ENCODE assay signal across 8 cellular contexts in genomic region chr9:88322906-88323566, GRCh38.
DNase-seq lines count a peak whose midpoint lies in the region; ATAC-seq and TF ChIP-seq lines count a peak whose summit lies in the region.

No MANE protein-coding gene starts in this region.

- H3K4me3 ChIP-seq in RWPE2 (ENCODE audit: severe bottlenecking) (no peak overlapping the region), prostate gland (no peak overlapping the region)

- WGBS in prostate gland: 79% methylated on average over 4 of the region's 4 CpGs

- no peak for DNase-seq in RWPE2 (ENCODE audit: low spot score)
- peak; percentile 43 for DNase-seq in activated effector memory CD4-positive, alpha-beta T cell treated with Interleukin-2 at 50 U/mL for 16 hours
- peak; percentile 41 for DNase-seq in renal cortical epithelial cell (ENCODE audit: low read depth)
- no peak for DNase-seq in superior temporal gyrus (ENCODE audit: extremely low spot score)
- no peak for DNase-seq in prostate gland (ENCODE audit: low spot score)
- DNase-seq in kidney glomerular epithelial cell (lab: John Stamatoyannopoulos, UW): no peak
- DNase-seq in DMS114 treated with DMSO at 0.1 percent for 48 hours (lab: John Stamatoyannopoulos, UW; ENCODE audit: unreplicated experiment): no peak

- H3K36me3 ChIP-seq in RWPE2 (ENCODE audit: low read depth) (no peaks in the 10 kb centered on the region), prostate gland (no peaks in the 10 kb centered on the region)

- TF ChIP-seq CTCF in RWPE2 (IDR thresholded peaks at IDR 0.05; ENCODE audit: poor library complexity, severe bottlenecking): no peak
- TF ChIP-seq CTCF in prostate gland (IDR thresholded peaks at IDR 0.05): no peak

- H3K27ac ChIP-seq in RWPE2 (ENCODE audit: poor library complexity, severe bottlenecking) (no peak overlapping the region), prostate gland (no peak overlapping the region)

- intact Hi-C loops in prostate gland (cut with DNase I): no loop called here

- H3K27me3 ChIP-seq in RWPE2 (ENCODE audit: insufficient read depth, poor library complexity, severe bottlenecking): no peaks in the 10 kb centered on the region
- H3K27me3 ChIP-seq in prostate gland (replicated peaks; ENCODE audit: insufficient read depth): no peaks in the 10 kb centered on the region

- TF ChIP-seq POLR2A in prostate gland (IDR thresholded peaks at IDR 0.05): no peak

- H3K9me3 ChIP-seq in RWPE2 (ENCODE audit: severe bottlenecking): no peaks in the 10 kb centered on the region
- no peaks in the 10 kb centered on the region for H3K9me3 ChIP-seq in prostate gland

- H3K4me1 ChIP-seq in RWPE2 (ENCODE audit: insufficient read depth, poor library complexity, severe bottlenecking) (no peaks in the 10 kb centered on the region), prostate gland (replicated peaks) (no peaks in the 10 kb centered on the region)

- ATAC-seq in GM18907 (IDR thresholded peaks at IDR 0.05; ENCODE audit: unreplicated experiment) (peak; percentile 80), RWPE2 (ENCODE audit: low read depth) (0 out of 3 replicates have a peak, but pooled peaks have one; percentile 36)

Comparison
In these comparisons a context has a peak if more than half of its experiments do, and no peak if none do; other contexts are left out.
1. DNase-seq: peak in activated effector memory CD4-positive, alpha-beta T cell treated with Interleukin-2 at 50 U/mL for 16 hours (single experiment) and renal cortical epithelial cell (single experiment); none in RWPE2 (single experiment), superior temporal gyrus (single experiment), prostate gland (single experiment), kidney glomerular epithelial cell (single experiment) and DMS114 treated with DMSO at 0.1 percent for 48 hours (single experiment).